2 cellular contexts compared by ENCODE assay signal in genomic region chr6:111137489-111138093, GRCh38. TPM values are rescaled to one million over a fixed set of nuclear protein-coding genes. Genes with fewer than 3 reads are reported as not detected.
"Had no signal": no experiment of that assay in that cellular context is flagged by ENCODE, and none has a peak within 500 bp of the region (broad histone marks: within the 10 kb centered on the region; RNA-seq: fewer than 3 reads in every experiment).

No MANE protein-coding gene starts in this region.

RNA-seq across cellular contexts. Expression of gene SLC16A10, which starts 50.3 kb away (rescaled TPM):
- total RNA-seq: GM23248, HFFc6 had no signal
- polyA plus RNA-seq: GM23248 had no signal
